In the genomic region with DNA sequence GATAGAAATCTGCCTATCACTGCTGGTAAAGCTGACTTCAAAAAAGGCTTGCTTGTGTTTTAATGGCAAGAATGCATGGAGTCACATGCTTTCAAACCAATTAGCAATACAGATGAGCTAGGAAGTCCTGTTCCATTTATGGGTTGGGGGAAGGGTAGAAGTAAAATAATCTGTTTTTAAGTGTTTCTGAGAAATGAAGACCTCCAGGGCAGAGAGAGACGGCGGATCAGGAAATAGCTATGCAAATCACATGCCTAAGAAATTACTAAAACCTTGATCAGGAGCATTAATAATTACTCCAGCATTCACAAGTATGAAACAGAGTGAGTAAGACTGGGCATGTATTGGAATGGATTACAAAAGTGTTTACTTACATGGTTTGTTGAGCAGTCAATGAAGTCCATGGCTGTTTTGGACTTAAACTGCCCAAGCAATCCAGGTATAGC, we compare ENCODE assay signal across 9 cellular contexts.
A peak's percentile ranks its signal among the peaks of the same experiment; 100 is the strongest.
DNase-seq lines count a peak whose midpoint lies in the region; TF ChIP-seq lines count a peak whose summit lies in the region.
"Had no signal": no experiment of that assay in that cellular context is flagged by ENCODE, and none has a peak within 500 bp of the region (broad histone marks: within the 10 kb centered on the region; RNA-seq: fewer than 3 reads in every experiment).

No MANE protein-coding gene starts in this region.

- no peak overlapping the region for H3K4me3 ChIP-seq in vagina

- no peaks in the 10 kb centered on the region for H3K9me3 ChIP-seq in vagina

- H3K27ac Mint-ChIP-seq in activated naive CD4-positive, alpha-beta T cell treated with anti-CD3 and anti-CD28 coated beads, Interleukin-2, amount 50 U/mL, for 24 hours, result peak overlapping the region; percentile 97
- peak overlapping the region; percentile 44 for H3K27ac Mint-ChIP-seq in activated T-helper 2 cell treated with anti-CD3 and anti-CD28 coated beads, Interferon-gamma antibody, Interleukin-2, Interleukin-4, amounts not matched to agents 10 μg/mL and 5 μg/mL and 100 μg/mL, durations not matched to agents 14 hours and 24 hours and 36 hours

- H3K36me3 Mint-ChIP-seq in activated naive CD4-positive, alpha-beta T cell treated with anti-CD3 and anti-CD28 coated beads, Interleukin-2, amount 50 U/mL, for 24 hours, result peaks cover 13% of the 10 kb centered on the region
- peaks cover 26% of the 10 kb centered on the region for H3K36me3 Mint-ChIP-seq in activated T-helper 2 cell treated with anti-CD3 and anti-CD28 coated beads, Interferon-gamma antibody, Interleukin-2, Interleukin-4, amounts not matched to agents 10 μg/mL and 5 μg/mL and 100 μg/mL, durations not matched to agents 14 hours and 24 hours and 36 hours (ENCODE audit: low read depth)

- intact Hi-C loops in activated T-helper 2 cell treated with anti-CD3 and anti-CD28 coated beads, Interferon-gamma antibody, Interleukin-2, Interleukin-4, amounts not matched to agents 10 μg/mL and 5 μg/mL and 100 μg/mL, durations not matched to agents 14 hours and 24 hours and 36 hours (cut with micrococcal nuclease), result loop anchor here (10.0 kb wide), 5 partner anchors 391 to 1091 kb away; partner anchors contain the start of gene NRBF2
- intact Hi-C loops in vagina (cut with DNase I), result no loop called here

- H3K4me1 ChIP-seq in vagina, result peaks cover 75% of the 10 kb centered on the region

- no peak for TF ChIP-seq CTCF in vagina (IDR thresholded peaks at IDR 0.05)

- H3K36me3 ChIP-seq in vagina, result no peaks in the 10 kb centered on the region

- no peaks in the 10 kb centered on the region for H3K27me3 Mint-ChIP-seq in activated naive CD4-positive, alpha-beta T cell treated with anti-CD3 and anti-CD28 coated beads, Interleukin-2, amount 50 U/mL, for 24 hours
- H3K27me3 Mint-ChIP-seq in activated T-helper 2 cell treated with anti-CD3 and anti-CD28 coated beads, Interferon-gamma antibody, Interleukin-2, Interleukin-4, amounts not matched to agents 10 μg/mL and 5 μg/mL and 100 μg/mL, durations not matched to agents 14 hours and 24 hours and 36 hours (ENCODE audit: low read depth), result no peaks in the 10 kb centered on the region

- peaks cover 98% of the 10 kb centered on the region for H3K4me1 Mint-ChIP-seq in activated naive CD4-positive, alpha-beta T cell treated with anti-CD3 and anti-CD28 coated beads, Interleukin-2, amount 50 U/mL, for 24 hours
- peaks cover 87% of the 10 kb centered on the region for H3K4me1 Mint-ChIP-seq in activated T-helper 2 cell treated with anti-CD3 and anti-CD28 coated beads, Interferon-gamma antibody, Interleukin-2, Interleukin-4, amounts not matched to agents 10 μg/mL and 5 μg/mL and 100 μg/mL, durations not matched to agents 14 hours and 24 hours and 36 hours (ENCODE audit: low read depth)

- DNase-seq in activated naive CD4-positive, alpha-beta T cell treated with Interleukin-2 at 50 U/mL for 16 hours, result no peak
- DNase-seq in activated T-helper 2 cell treated with anti-CD3 and anti-CD28 coated beads, Interferon-gamma antibody, Interleukin-2, Interleukin-4, amounts not matched to agents 10 μg/mL and 5 μg/mL and 100 μg/mL, durations not matched to agents 14 hours and 24 hours and 36 hours (ENCODE audit: low spot score), result no peak
- DNase-seq in left kidney (ENCODE audit: low read depth, low spot score), result peak; percentile 54
- DNase-seq in vagina (ENCODE audit: extremely low spot score in 2 of 2), result no peak
- no peak for DNase-seq in cortex of kidney (lab: John Stamatoyannopoulos, UW)
- DNase-seq in DMS79 (lab: John Stamatoyannopoulos, UW), result no peak
- no peak for DNase-seq in COLO668 (lab: John Stamatoyannopoulos, UW; ENCODE audit: unreplicated experiment)
- DNase-seq: effector memory CD4-positive, alpha-beta T cell had no signal

- peaks cover 5% of the 10 kb centered on the region for H3K9me3 Mint-ChIP-seq in activated naive CD4-positive, alpha-beta T cell treated with anti-CD3 and anti-CD28 coated beads, Interleukin-2, amount 50 U/mL, for 24 hours
- no peaks in the 10 kb centered on the region for H3K9me3 Mint-ChIP-seq in activated T-helper 2 cell treated with anti-CD3 and anti-CD28 coated beads, Interferon-gamma antibody, Interleukin-2, Interleukin-4, amounts not matched to agents 10 μg/mL and 5 μg/mL and 100 μg/mL, durations not matched to agents 14 hours and 24 hours and 36 hours

- no peaks in the 10 kb centered on the region for H3K27me3 ChIP-seq in vagina

- TF ChIP-seq POLR2A in vagina (IDR thresholded peaks at IDR 0.05), result no peak

- peak overlapping the region; percentile 60 for H3K4me3 Mint-ChIP-seq in activated naive CD4-positive, alpha-beta T cell treated with anti-CD3 and anti-CD28 coated beads, Interleukin-2, amount 50 U/mL, for 24 hours
- peak overlapping the region; percentile 49 for H3K4me3 Mint-ChIP-seq in activated T-helper 2 cell treated with anti-CD3 and anti-CD28 coated beads, Interferon-gamma antibody, Interleukin-2, Interleukin-4, amounts not matched to agents 10 μg/mL and 5 μg/mL and 100 μg/mL, durations not matched to agents 14 hours and 24 hours and 36 hours (ENCODE audit: low read depth)

- H3K27ac ChIP-seq in vagina, result peak overlapping the region; percentile 97
